8 cellular contexts compared by ENCODE assay signal in genomic region chr20:62794007-62794724, GRCh38. TPM values are rescaled to one million over a fixed set of nuclear protein-coding genes. Genes with fewer than 3 reads are reported as not detected.
DNase-seq lines count a peak whose midpoint lies in the region; TF ChIP-seq lines count a peak whose summit lies in the region.

No MANE protein-coding gene starts in this region.

- no peak for TF ChIP-seq CTCF in nephron (IDR thresholded peaks at IDR 0.05; ENCODE audit: unreplicated experiment in 3 of 3)

- H3K4me3 Mint-ChIP-seq in activated T-helper 2 cell treated with anti-CD3 and anti-CD28 coated beads, Interferon-gamma antibody, Interleukin-2, Interleukin-4, amounts not matched to agents 10 μg/mL and 5 μg/mL and 100 μg/mL, durations not matched to agents 14 hours and 24 hours and 36 hours (ENCODE audit: low read depth), result peak overlapping the region; percentile 82
- H3K4me3 Mint-ChIP-seq in nephron, result peak overlapping the region; percentile 84 to 91 (median 86)

- peaks cover 28% of the 10 kb centered on the region for H3K4me1 Mint-ChIP-seq in activated T-helper 2 cell treated with anti-CD3 and anti-CD28 coated beads, Interferon-gamma antibody, Interleukin-2, Interleukin-4, amounts not matched to agents 10 μg/mL and 5 μg/mL and 100 μg/mL, durations not matched to agents 14 hours and 24 hours and 36 hours (ENCODE audit: low read depth)
- peaks cover 20% of the 10 kb centered on the region for H3K4me1 Mint-ChIP-seq in nephron

- DNase-seq in EH (ENCODE audit: low read depth), result peak; percentile 96
- DNase-seq in GOT3 (lab: John Stamatoyannopoulos, UW), result peak; percentile 83
- peak; percentile 93 for DNase-seq in LHCN-M2 (ENCODE audit: low read depth)
- DNase-seq in RPMI8226, result peak; percentile 98
- peak; percentile 97 for DNase-seq in activated T-helper 2 cell treated with anti-CD3 and anti-CD28 coated beads, Interferon-gamma antibody, Interleukin-2, Interleukin-4, amounts not matched to agents 10 μg/mL and 5 μg/mL and 100 μg/mL, durations not matched to agents 14 hours and 24 hours and 36 hours (ENCODE audit: low spot score)
- DNase-seq in fibroblast of peridontal ligament (ENCODE audit: extremely low read depth), result peak; percentile 91
- DNase-seq in stimulated activated naive CD4-positive, alpha-beta T cell treated with Interleukin-2 at 50 U/mL for 16 hours (lab: John Stamatoyannopoulos, UW), result peak; percentile 90

- no peaks in the 10 kb centered on the region for H3K9me3 Mint-ChIP-seq in activated T-helper 2 cell treated with anti-CD3 and anti-CD28 coated beads, Interferon-gamma antibody, Interleukin-2, Interleukin-4, amounts not matched to agents 10 μg/mL and 5 μg/mL and 100 μg/mL, durations not matched to agents 14 hours and 24 hours and 36 hours
- no peaks in the 10 kb centered on the region for H3K9me3 Mint-ChIP-seq in nephron

- peaks cover 18% of the 10 kb centered on the region for H3K36me3 Mint-ChIP-seq in activated T-helper 2 cell treated with anti-CD3 and anti-CD28 coated beads, Interferon-gamma antibody, Interleukin-2, Interleukin-4, amounts not matched to agents 10 μg/mL and 5 μg/mL and 100 μg/mL, durations not matched to agents 14 hours and 24 hours and 36 hours (ENCODE audit: low read depth)
- H3K36me3 Mint-ChIP-seq in nephron (ENCODE audit: low read depth), result peaks cover 15% of the 10 kb centered on the region

- peak overlapping the region; percentile 94 for H3K27ac Mint-ChIP-seq in activated T-helper 2 cell treated with anti-CD3 and anti-CD28 coated beads, Interferon-gamma antibody, Interleukin-2, Interleukin-4, amounts not matched to agents 10 μg/mL and 5 μg/mL and 100 μg/mL, durations not matched to agents 14 hours and 24 hours and 36 hours
- H3K27ac Mint-ChIP-seq in nephron, result no peak overlapping the region

- intact Hi-C loops in activated T-helper 2 cell treated with anti-CD3 and anti-CD28 coated beads, Interferon-gamma antibody, Interleukin-2, Interleukin-4, amounts not matched to agents 10 μg/mL and 5 μg/mL and 100 μg/mL, durations not matched to agents 14 hours and 24 hours and 36 hours (cut with micrococcal nuclease), result loop anchor here (1.0 to 5.0 kb wide), 6 partner anchors 10 to 492 kb away; partner anchors contain the start of genes ADRM1, CABLES2, OGFR and SLCO4A1

- H3K27me3 Mint-ChIP-seq in activated T-helper 2 cell treated with anti-CD3 and anti-CD28 coated beads, Interferon-gamma antibody, Interleukin-2, Interleukin-4, amounts not matched to agents 10 μg/mL and 5 μg/mL and 100 μg/mL, durations not matched to agents 14 hours and 24 hours and 36 hours (ENCODE audit: low read depth), result no peaks in the 10 kb centered on the region
- peaks cover 17% of the 10 kb centered on the region for H3K27me3 Mint-ChIP-seq in nephron (ENCODE audit: low read depth)

RNA-seq across cellular contexts. Expression of gene MRGBP, which starts 2.1 kb away (rescaled TPM):
- 30.7 and 32.8 TPM in 2 replicates for total RNA-seq in LHCN-M2 (2014; rRNA removed)
- 17.2 TPM for polyA plus RNA-seq in LHCN-M2 (2012)
- 17.9 and 18.2 TPM in 2 replicates for total RNA-seq in activated T-helper 2 cell treated with anti-CD3 and anti-CD28 coated beads, Interferon-gamma antibody, Interleukin-2, Interleukin-4, amounts not matched to agents 10 μg/mL and 5 μg/mL and 100 μg/mL, durations not matched to agents 14 hours and 24 hours and 36 hours

RNA-seq across cellular contexts. Expression of gene OGFR, which starts 10.5 kb away (rescaled TPM):
- 64.6 and 69.7 TPM in 2 replicates for total RNA-seq in LHCN-M2 (2014; rRNA removed)
- 28.2 TPM for polyA plus RNA-seq in LHCN-M2 (2012)
- 54.3 and 55.7 TPM in 2 replicates for total RNA-seq in activated T-helper 2 cell treated with anti-CD3 and anti-CD28 coated beads, Interferon-gamma antibody, Interleukin-2, Interleukin-4, amounts not matched to agents 10 μg/mL and 5 μg/mL and 100 μg/mL, durations not matched to agents 14 hours and 24 hours and 36 hours

RNA-seq across cellular contexts. Expression of gene COL9A3, which starts 22.7 kb away (rescaled TPM):
- total RNA-seq in LHCN-M2 (2014; rRNA removed), result not detected in 2 replicates
- 0.04 TPM for polyA plus RNA-seq in LHCN-M2 (2012)
- 0.27 and 0.32 TPM in 2 replicates for total RNA-seq in activated T-helper 2 cell treated with anti-CD3 and anti-CD28 coated beads, Interferon-gamma antibody, Interleukin-2, Interleukin-4, amounts not matched to agents 10 μg/mL and 5 μg/mL and 100 μg/mL, durations not matched to agents 14 hours and 24 hours and 36 hours

Comparison
In these comparisons a context has a peak if more than half of its experiments do, and no peak if none do; other contexts are left out.
1. Peak in every context shown above with its lines: DNase-seq.